In genomic region chr11:61704838-61705237, GRCh38 we compare ENCODE assay signal across 26 cellular contexts.
"Had no signal": no experiment of that assay in that cellular context is flagged by ENCODE, and none has a peak within 500 bp of the region (broad histone marks: within the 10 kb centered on the region; RNA-seq: fewer than 3 reads in every experiment).

No MANE protein-coding gene starts in this region.

- H3K9me3 Mint-ChIP-seq: activated CD4-positive, alpha-beta T cell treated with anti-CD3 and anti-CD28 coated beads, Interleukin-2, amount 10 ng/mL, durations not matched to agents 24 days and 14 days; activated T-cell treated with anti-CD3 and anti-CD28 coated beads, Interleukin-2, amount 50 U/mL, for 4 hours; T-helper 1 cell treated with Interleukin-12 subunit alpha and Interleukin-12 subunit beta and Interleukin-4 antibody, amounts not matched to agents 30 μg/mL and 1 μg/mL, for 36 hours; WTC11 had no signal

- H3K9me3 ChIP-seq: MG63, Peyer's patch, SJSA1 had no signal

- H3K27me3 Mint-ChIP-seq: activated CD4-positive, alpha-beta T cell treated with anti-CD3 and anti-CD28 coated beads, Interleukin-2, amount 10 ng/mL, durations not matched to agents 24 days and 14 days; activated naive CD8-positive, alpha-beta T cell had no signal

- H3K27ac ChIP-seq: Peyer's patch, SJSA1 had no signal

- H3K4me3 Mint-ChIP-seq: activated CD4-positive, alpha-beta T cell treated with anti-CD3 and anti-CD28 coated beads, Interleukin-2, amount 10 ng/mL, durations not matched to agents 24 days and 14 days; activated naive CD8-positive, alpha-beta T cell; activated T-cell treated with anti-CD3 and anti-CD28 coated beads, Interleukin-2, amount 50 U/mL, for 4 hours; T-helper 1 cell treated with Interleukin-12 subunit alpha and Interleukin-12 subunit beta and Interleukin-4 antibody, amounts not matched to agents 30 μg/mL and 1 μg/mL, for 36 hours; WTC11 had no signal

- H3K4me3 ChIP-seq: MG63, Peyer's patch, SJSA1 had no signal

- H3K36me3 Mint-ChIP-seq: activated naive CD8-positive, alpha-beta T cell; WTC11 had no signal

- H3K27ac Mint-ChIP-seq: activated CD4-positive, alpha-beta T cell treated with anti-CD3 and anti-CD28 coated beads, Interleukin-2, amount 10 ng/mL, durations not matched to agents 24 days and 14 days; activated naive CD8-positive, alpha-beta T cell; T-helper 1 cell treated with Interleukin-12 subunit alpha and Interleukin-12 subunit beta and Interleukin-4 antibody, amounts not matched to agents 30 μg/mL and 1 μg/mL, for 36 hours had no signal

- H3K27me3 ChIP-seq: MG63, Peyer's patch, SJSA1 had no signal

- H3K36me3 ChIP-seq: MG63, Peyer's patch, SJSA1 had no signal

- ATAC-seq: activated T-cell treated with anti-CD3 and anti-CD28 coated beads, Interleukin-2, amount 50 U/mL, for 4 hours; SK-N-SH treated with all-trans-retinoic acid at 6 μM for 48 hours; WTC11 had no signal

- DNase-seq: activated CD4-positive, alpha-beta T cell treated with anti-CD3 and anti-CD28 coated beads, Interleukin-2, amount 10 ng/mL, durations not matched to agents 24 days and 14 days; activated CD4-positive, alpha-beta T cell treated with anti-CD3 and anti-CD28 coated beads, Interleukin-2, amount 50 U/mL, for 48 hours; activated CD4-positive, CD25-positive, alpha-beta regulatory T cell treated with anti-CD3 and anti-CD28 coated beads, Interleukin-2, amount 50 U/mL, for 72 hours; activated CD8-positive, alpha-beta memory T cell treated with anti-CD3 and anti-CD28 coated beads for 24 hours; activated effector memory CD4-positive, alpha-beta T cell treated with anti-CD3 and anti-CD28 coated beads, Interleukin-2, amount 50 U/mL, for 16 hours; activated naive CD4-positive, alpha-beta T cell treated with Interleukin-2 at 50 U/mL for 16 hours; activated T-cell treated with anti-CD3 and anti-CD28 coated beads, Interleukin-2, amount 50 U/mL, for 4 hours; central memory CD4-positive, alpha-beta T cell; MG63; MV-4-11; NCI-H1092 treated with DMSO at 0.1 percent for 48 hours; NCI-H1417 treated with DMSO at 0.1 percent for 48 hours; NCI-H1694; NCI-H2029; NCI-H2107; NCI-H2171 treated with DMSO at 0.1 percent for 48 hours; NCI-H226; NCI-H69; NK-92 treated with Interleukin-12 subunit alpha and Interleukin-12 subunit beta, amount 100 ng/mL, for 24 hours; Peyer's patch; SHP77 had no signal
